ENCODE assay signal across 8 cellular contexts in genomic region chr11:71447791-71448256, GRCh38. TPM values are rescaled to one million over a fixed set of nuclear protein-coding genes. Genes with fewer than 3 reads are reported as not detected.
DNase-seq lines count a peak whose midpoint lies in the region; ATAC-seq, FAIRE-seq and TF ChIP-seq lines count a peak whose summit lies in the region.

No MANE protein-coding gene starts in this region.

- CTCF ChIA-PET in activated CD8-positive, alpha-beta T cell treated with anti-CD3 and anti-CD28 coated beads for 36 hours (lab: Charles Lee) = interaction anchor here (1.2 kb wide), 1 partner anchor 20 kb away, joined by 4 read pairs; no protein-coding TSS in a partner anchor

- H2AFZ ChIP-seq in Karpas-422 (ENCODE audit: low read length) = no peak overlapping the region

- DNase-seq in GM12864 (ENCODE audit: low read depth) (no peak), Karpas-422 (peak; percentile 69), endodermal cell (no peak), tibial nerve (ENCODE audit: low spot score in 2 of 2) (no peak), H54 (ENCODE audit: insufficient read length, low spot score) (no peak)
- peak; percentile 59 for DNase-seq in activated CD8-positive, alpha-beta T cell treated with anti-CD3 and anti-CD28 coated beads for 36 hours

- H3K36me3 Mint-ChIP-seq in activated CD8-positive, alpha-beta T cell treated with anti-CD3 and anti-CD28 coated beads for 36 hours (ENCODE audit: low read depth) = peaks cover 72% of the 10 kb centered on the region
- H3K36me3 Mint-ChIP-seq in endodermal cell (ENCODE audit: low read depth) = peaks cover 43% of the 10 kb centered on the region

- peak overlapping the region; percentile 98 for H3K4me3 Mint-ChIP-seq in activated CD8-positive, alpha-beta T cell treated with anti-CD3 and anti-CD28 coated beads for 36 hours
- peak overlapping the region; percentile 92 for H3K4me3 Mint-ChIP-seq in endodermal cell

- H3K27me3 Mint-ChIP-seq in activated CD8-positive, alpha-beta T cell treated with anti-CD3 and anti-CD28 coated beads for 36 hours = no peaks in the 10 kb centered on the region
- H3K27me3 Mint-ChIP-seq in endodermal cell (ENCODE audit: insufficient read depth) = no peaks in the 10 kb centered on the region

- H3K9me2 ChIP-seq in Karpas-422 (replicated peaks; ENCODE audit: insufficient read depth, low read length) = no peaks in the 10 kb centered on the region

- H3K79me2 ChIP-seq in Karpas-422 (ENCODE audit: low read length) = peaks cover 16% of the 10 kb centered on the region

- no peak for TF ChIP-seq CTCF in GM12864 (IDR thresholded peaks at IDR 0.05; ENCODE audit: low read depth, low read length, missing control alignments)
- TF ChIP-seq CTCF in activated CD8-positive, alpha-beta T cell treated with anti-CD3 and anti-CD28 coated beads for 36 hours (IDR thresholded peaks at IDR 0.05) = no peak
- TF ChIP-seq CTCF in endodermal cell (conservative IDR thresholded peaks at IDR 0.05) = no peak
- TF ChIP-seq CTCF in tibial nerve (IDR thresholded peaks at IDR 0.05) = no peak

- no peaks in the 10 kb centered on the region for H3K9me3 ChIP-seq in Karpas-422 (ENCODE audit: low read length)
- peaks cover 17% of the 10 kb centered on the region for H3K9me3 ChIP-seq in endodermal cell (ENCODE audit: control insufficient read depth, low read length)
- no peaks in the 10 kb centered on the region for H3K9me3 ChIP-seq in muscle layer of colon (ENCODE audit: low read length)
- peaks cover 0 to 2% (median 0%) of the 10 kb centered on the region in 4 donors for H3K9me3 ChIP-seq in tibial nerve

- no peak for FAIRE-seq in H54 (lab: Jason Lieb, UNC)

- peaks cover 42% of the 10 kb centered on the region for H3K4me1 ChIP-seq in Karpas-422 (ENCODE audit: low read length)
- H3K4me1 ChIP-seq in endodermal cell (ENCODE audit: control insufficient read depth, insufficient read depth, low read length) = peaks cover 2% of the 10 kb centered on the region
- H3K4me1 ChIP-seq in muscle layer of colon (ENCODE audit: insufficient read depth, low read length) = peaks cover 21% of the 10 kb centered on the region
- peaks cover 0 to 45% (median 15%) of the 10 kb centered on the region in 4 donors for H3K4me1 ChIP-seq in tibial nerve

- H3K27ac ChIP-seq in Karpas-422 (ENCODE audit: low read length) (peak overlapping the region; percentile 33; the same call in 1 of the 2 replicates), endodermal cell (ENCODE audit: low read depth, low read length) (peak overlapping the region; percentile 88), muscle layer of colon (ENCODE audit: low read depth, low read length) (no peak overlapping the region), tibial nerve (peak overlapping the region; percentile 65 to 94 (median 82))

- ATAC-seq in activated CD8-positive, alpha-beta T cell treated with anti-CD3 and anti-CD28 coated beads for 36 hours = peak; percentile 29
- no peak for ATAC-seq in HG03342 (IDR thresholded peaks at IDR 0.05; ENCODE audit: unreplicated experiment)

- H3K9ac ChIP-seq in Karpas-422 (ENCODE audit: low read length) (peak overlapping the region; percentile 69), endodermal cell (ENCODE audit: extremely low read depth, low read length, poor library complexity, severe bottlenecking) (peak overlapping the region; percentile 62), muscle layer of colon (ENCODE audit: low read length) (no peak overlapping the region)

- intact Hi-C loops in activated CD8-positive, alpha-beta T cell treated with anti-CD3 and anti-CD28 coated beads for 36 hours (cut with micrococcal nuclease) = no loop called here

- TF ChIP-seq POLR2A in tibial nerve (IDR thresholded peaks at IDR 0.05) = no peak
- TF ChIP-seq POLR2A in H54 (IDR thresholded peaks at IDR 0.05; ENCODE audit: low read depth, low read length) = no peak

- no peaks in the 10 kb centered on the region for H4K20me1 ChIP-seq in Karpas-422 (ENCODE audit: insufficient read depth, low read depth, low read length)

- 1 to 2% methylated on average over 16 to 30 of the region's 31 CpGs for WGBS in endodermal cell (ENCODE audit: insufficient coverage in 1 of 2, insufficient read length in 1 of 2), 2 experiments
- 4 to 5% methylated on average over 15 to 20 of the region's 31 CpGs for WGBS in tibial nerve, 2 donors

- H3K4me2 ChIP-seq in Karpas-422 (ENCODE audit: low read depth, low read length, poor library complexity, severe bottlenecking) = peak overlapping the region; percentile 77

- H3K9me3 Mint-ChIP-seq in activated CD8-positive, alpha-beta T cell treated with anti-CD3 and anti-CD28 coated beads for 36 hours = peaks cover 3% of the 10 kb centered on the region
- H3K9me3 Mint-ChIP-seq in endodermal cell = peaks cover 6% of the 10 kb centered on the region

- H3K36me3 ChIP-seq in Karpas-422 (ENCODE audit: insufficient read depth, low read length) = peaks cover 38% of the 10 kb centered on the region
- H3K36me3 ChIP-seq in endodermal cell (ENCODE audit: control insufficient read depth, insufficient read depth, low read length) = peaks cover 42% of the 10 kb centered on the region
- H3K36me3 ChIP-seq in muscle layer of colon (ENCODE audit: insufficient read depth, low read length) = no peaks in the 10 kb centered on the region
- peaks cover 0 to 35% (median 3%) of the 10 kb centered on the region in 3 donors for H3K36me3 ChIP-seq in tibial nerve

- peak overlapping the region; percentile 72 for H3K27ac Mint-ChIP-seq in activated CD8-positive, alpha-beta T cell treated with anti-CD3 and anti-CD28 coated beads for 36 hours
- peak overlapping the region; percentile 84 for H3K27ac Mint-ChIP-seq in endodermal cell

- POLR2A ChIA-PET in activated CD8-positive, alpha-beta T cell treated with anti-CD3 and anti-CD28 coated beads for 36 hours (lab: Charles Lee) = interaction anchor here (0.8 to 1.8 kb wide), 2 partner anchors 10 to 15 kb away, joined by 4 to 5 read pairs; no protein-coding TSS in a partner anchor

- no peak for TF ChIP-seq EP300 in tibial nerve (IDR thresholded peaks at IDR 0.05)

- peak overlapping the region; percentile 75 for H3K4me3 ChIP-seq in GM12864 (ENCODE audit: low read depth, low read length)
- H3K4me3 ChIP-seq in Karpas-422 (ENCODE audit: low read length) = peak overlapping the region; percentile 69
- peak overlapping the region; percentile 92 for H3K4me3 ChIP-seq in endodermal cell (ENCODE audit: low read length)
- H3K4me3 ChIP-seq in muscle layer of colon (ENCODE audit: low read depth in 1 of 2, low read length in 2 of 2) = peak overlapping the region; percentile 85 to 94
- peak overlapping the region; percentile 45 to 93 (median 78) for H3K4me3 ChIP-seq in tibial nerve

- H3K4me1 Mint-ChIP-seq in activated CD8-positive, alpha-beta T cell treated with anti-CD3 and anti-CD28 coated beads for 36 hours (ENCODE audit: low read depth) = peaks cover 41% of the 10 kb centered on the region
- H3K4me1 Mint-ChIP-seq in endodermal cell = peaks cover 36% of the 10 kb centered on the region

- H3K27me3 ChIP-seq in Karpas-422 (ENCODE audit: low read length) (no peaks in the 10 kb centered on the region), endodermal cell (ENCODE audit: control insufficient read depth, insufficient read depth, low read length, poor library complexity, severe bottlenecking) (no peaks in the 10 kb centered on the region), muscle layer of colon (ENCODE audit: control insufficient read depth in 1 of 2, insufficient read depth in 2 of 2, low read length in 2 of 2) (no peaks in the 10 kb centered on the region), tibial nerve (no peaks in the 10 kb centered on the region)

RNA-seq across cellular contexts. Expression of gene DHCR7, which starts 0.4 kb away (rescaled TPM):
- total RNA-seq in Karpas-422 (2014; rRNA removed; shearing (Covaris generic); ENCODE audit: low replicate concordance) = 63.3 and 65.3 TPM in 2 replicates
- 10 to 100 TPM; 66.4 to 68.9 TPM for total RNA-seq in activated CD8-positive, alpha-beta T cell treated with anti-CD3 and anti-CD28 coated beads for 36 hours
- total RNA-seq in endodermal cell (100 to 1,000 TPM in 1 of 2 donors, 10 to 100 TPM in 1; 87.7 to 130 TPM), tibial nerve (10 to 100 TPM; 10.3 to 17.3 (median 14.8) TPM)
- polyA plus RNA-seq in endodermal cell (2013, experiment 1 of 2) = 148 TPM
- 147 TPM for polyA plus RNA-seq in endodermal cell (2013, experiment 2 of 2)

RNA-seq across cellular contexts. Expression of gene NADSYN1, which starts 5.2 kb away (rescaled TPM):
- total RNA-seq in Karpas-422 (2014; rRNA removed; shearing (Covaris generic); ENCODE audit: low replicate concordance) = 86.0 and 129 TPM in 2 replicates
- 100 to 1,000 TPM; 115 to 117 TPM for total RNA-seq in activated CD8-positive, alpha-beta T cell treated with anti-CD3 and anti-CD28 coated beads for 36 hours
- total RNA-seq in endodermal cell = 10 to 100 TPM; 51.9 to 61.6 TPM
- 38.2 TPM for polyA plus RNA-seq in endodermal cell (2013, experiment 1 of 2)
- polyA plus RNA-seq in endodermal cell (2013, experiment 2 of 2) = 35.9 TPM
- 10 to 100 TPM; 54.2 to 85.9 (median 70.0) TPM for total RNA-seq in tibial nerve

Comparison
In these comparisons a context has a peak if more than half of its experiments do, and no peak if none do; other contexts are left out.
1. DNase-seq: peak in Karpas-422 (single experiment) and activated CD8-positive, alpha-beta T cell treated with anti-CD3 and anti-CD28 coated beads for 36 hours (single experiment); none in GM12864 (single experiment), endodermal cell (single experiment), tibial nerve (0 of 2) and H54 (single experiment).
2. Peak in every context shown above with its lines, with median percentiles within 50 percentile points of each other: H3K4me3 ChIP-seq.